Comparison of ENCODE assay signal across 8 cellular contexts in genomic region chr6:146914563-146915483, GRCh38.
DNase-seq lines count a peak whose midpoint lies in the region; ATAC-seq, FAIRE-seq and TF ChIP-seq lines count a peak whose summit lies in the region.

No MANE protein-coding gene starts in this region.

- H3K27ac ChIP-seq in esophagus (ENCODE audit: low read depth in 2 of 2, low read length in 1 of 2), result peak overlapping the region; percentile 87 to 92

- intact Hi-C loops in posterior cingulate gyrus (cut with DNase I), result no loop called here

- WGBS in esophagus, 2 donors, result 37 to 50% methylated on average over 8 of the region's 8 CpGs

- H3K27me3 Mint-ChIP-seq in activated CD8-positive, alpha-beta memory T cell treated with anti-CD3 and anti-CD28 coated beads, Interleukin-2, amount 10 ng/mL, durations not matched to agents 7 days and 5 days, result peaks cover 9% of the 10 kb centered on the region

- no peaks in the 10 kb centered on the region for H3K9me3 ChIP-seq in esophagus (ENCODE audit: control insufficient read depth in 2 of 2, insufficient read depth in 1 of 2, low read depth in 1 of 2, low read length in 1 of 2)

- no peaks in the 10 kb centered on the region for H3K36me3 ChIP-seq in esophagus (ENCODE audit: control insufficient read depth in 2 of 2, insufficient read depth in 2 of 2, low read length in 1 of 2)

- peak overlapping the region; percentile 11 to 41 for H3K4me3 ChIP-seq in esophagus (ENCODE audit: low read depth in 1 of 2, low read length in 2 of 2)

- H3K27me3 ChIP-seq in esophagus (ENCODE audit: control insufficient read depth in 1 of 2, insufficient read depth in 2 of 2, low read length in 2 of 2), result no peaks in the 10 kb centered on the region

- H3K9me3 Mint-ChIP-seq in activated CD8-positive, alpha-beta memory T cell treated with anti-CD3 and anti-CD28 coated beads, Interleukin-2, amount 10 ng/mL, durations not matched to agents 7 days and 5 days (ENCODE audit: low read depth), result no peaks in the 10 kb centered on the region

- peak; percentile 89 for ATAC-seq in omental fat pad (ENCODE audit: low FRiP score)
- no peak for ATAC-seq in activated CD8-positive, alpha-beta memory T cell treated with anti-CD3 and anti-CD28 coated beads, Interleukin-2, amount 10 ng/mL, durations not matched to agents 7 days and 5 days

- CTCF ChIA-PET in activated CD8-positive, alpha-beta memory T cell treated with anti-CD3 and anti-CD28 coated beads, Interleukin-2, amount 10 ng/mL, durations not matched to agents 7 days and 5 days (lab: Charles Lee), result no interaction called here

- DNase-seq in G401 (ENCODE audit: low spot score) (peak; percentile 73), RCC 7860 (ENCODE audit: low spot score) (peak; percentile 91), omental fat pad (ENCODE audit: low spot score) (peak; percentile 27), posterior cingulate gyrus (no peak)
- DNase-seq in activated CD4-positive, alpha-beta T cell treated with anti-CD3 and anti-CD28 coated beads for 48 hours, result no peak
- no peak for DNase-seq in stimulated activated CD4-positive, alpha-beta T cell treated with anti-CD3 and anti-CD28 coated beads, Interleukin-4, amount 100 ng/mL, for 24 hours
- no peak for DNase-seq in activated CD8-positive, alpha-beta memory T cell treated with anti-CD3 and anti-CD28 coated beads, Interleukin-2, amount 10 ng/mL, durations not matched to agents 7 days and 5 days

- H3K4me1 Mint-ChIP-seq in activated CD8-positive, alpha-beta memory T cell treated with anti-CD3 and anti-CD28 coated beads, Interleukin-2, amount 10 ng/mL, durations not matched to agents 7 days and 5 days, result peaks cover 13% of the 10 kb centered on the region

- in situ Hi-C loops in G401 (cut with HindIII; ENCODE audit: low sequenced_read_pairs), result loop anchor here (25.0 kb wide), 1 partner anchor 297 kb away; the partner anchor contains the start of gene STXBP5

- no peak overlapping the region for H3K4me3 Mint-ChIP-seq in activated CD8-positive, alpha-beta memory T cell treated with anti-CD3 and anti-CD28 coated beads, Interleukin-2, amount 10 ng/mL, durations not matched to agents 7 days and 5 days

- H3K27ac Mint-ChIP-seq in activated CD8-positive, alpha-beta memory T cell treated with anti-CD3 and anti-CD28 coated beads, Interleukin-2, amount 10 ng/mL, durations not matched to agents 7 days and 5 days, result no peak overlapping the region

- no peak for TF ChIP-seq CTCF in omental fat pad (IDR thresholded peaks at IDR 0.05)

- no peaks in the 10 kb centered on the region for H3K36me3 Mint-ChIP-seq in activated CD8-positive, alpha-beta memory T cell treated with anti-CD3 and anti-CD28 coated beads, Interleukin-2, amount 10 ng/mL, durations not matched to agents 7 days and 5 days

- FAIRE-seq in RCC 7860 (lab: Jason Lieb, UNC), result peak; percentile 94

- H3K4me1 ChIP-seq in esophagus (ENCODE audit: control insufficient read depth in 2 of 2, insufficient read depth in 2 of 2, low read length in 1 of 2), result no peaks in the 10 kb centered on the region

Comparison
In these comparisons a context has a peak if more than half of its experiments do, and no peak if none do; other contexts are left out.
1. DNase-seq: peak in G401 (single experiment), RCC 7860 (single experiment) and omental fat pad (single experiment); none in activated CD4-positive, alpha-beta T cell treated with anti-CD3 and anti-CD28 coated beads for 48 hours (single experiment), stimulated activated CD4-positive, alpha-beta T cell treated with anti-CD3 and anti-CD28 coated beads, Interleukin-4, amount 100 ng/mL, for 24 hours (single experiment), activated CD8-positive, alpha-beta memory T cell treated with anti-CD3 and anti-CD28 coated beads, Interleukin-2, amount 10 ng/mL, durations not matched to agents 7 days and 5 days (single experiment) and posterior cingulate gyrus (0 of 10).